7 cellular contexts compared by ENCODE assay signal in genomic region chr6:81640891-81641290, GRCh38.
"Had no signal": no experiment of that assay in that cellular context is flagged by ENCODE, and none has a peak within 500 bp of the region (broad histone marks: within the 10 kb centered on the region; RNA-seq: fewer than 3 reads in every experiment).

No MANE protein-coding gene starts in this region.

- DNase-seq: IMR-90, KBM-7, KG1 had no signal

- H3K9ac ChIP-seq: KMS-11 had no signal

- H3K4me2 ChIP-seq: KMS-11 had no signal

- H3K27ac ChIP-seq: HL-60, KMS-11 had no signal

- H3K4me3 ChIP-seq: K562 had no signal

- ATAC-seq: HepG2, K562 had no signal
